In the genomic region with DNA sequence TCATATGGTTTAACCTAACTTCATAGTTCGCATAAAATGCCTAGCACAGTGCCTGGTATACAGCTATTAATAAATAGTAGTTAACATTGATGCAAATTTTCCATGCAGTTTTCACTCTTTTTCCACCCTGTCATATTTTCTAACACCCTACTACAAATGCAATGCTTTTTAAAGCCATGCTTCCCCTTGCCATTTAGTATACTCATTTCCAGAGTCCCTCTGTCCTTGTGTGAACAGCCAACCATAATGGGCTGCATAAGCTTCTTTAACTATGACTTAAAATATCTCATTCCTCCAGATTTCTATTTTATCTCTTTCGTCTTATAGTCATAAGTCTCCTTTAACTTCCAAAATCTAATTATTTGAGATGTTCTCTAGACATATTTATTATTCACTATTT, we compare ENCODE assay signal across 33 cellular contexts.
"Had no signal": no experiment of that assay in that cellular context is flagged by ENCODE, and none has a peak within 500 bp of the region (broad histone marks: within the 10 kb centered on the region; RNA-seq: fewer than 3 reads in every experiment).

No MANE protein-coding gene starts in this region.

- FAIRE-seq: RCC 7860 had no signal

- ATAC-seq: Panc1, Right ventricle myocardium inferior, SK-N-SH treated with all-trans-retinoic acid at 6 μM for 48 hours, T-cell had no signal

- H3K36me3 ChIP-seq: SJCRH30 had no signal

- H3K4me1 ChIP-seq: SJCRH30 had no signal

- H3K27ac ChIP-seq: PC-9, RWPE1, SJCRH30, SK-N-MC had no signal

- H3K9me3 ChIP-seq: SJCRH30 had no signal

- H3K4me2 ChIP-seq: PC-9 had no signal

- H2AFZ ChIP-seq: PC-9 had no signal

- H3K4me3 ChIP-seq: PC-9, SJCRH30, SK-N-MC had no signal

- DNase-seq: Karpas-422, NCI-H1048, NCI-H1092 treated with DMSO at 0.1 percent for 48 hours, NCI-H1105 treated with DMSO at 0.1 percent for 48 hours, NCI-H1417, NCI-H1436, NCI-H146, NCI-H1694, NCI-H187, NCI-H1930, NCI-H2029 treated with DMSO at 0.1 percent for 48 hours, NCI-H2081 treated with DMSO at 0.1 percent for 48 hours, NCI-H2107, NCI-H2171, NCI-H226, NCI-H446 treated with DMSO at 0.1 percent for 48 hours, NCI-H510A, NCI-H524, NCI-H526, NCI-H69, NCI-H748 treated with DMSO at 0.1 percent for 48 hours, NCI-H82, PC-9, SHP77, SIG-M5, SJCRH30, T-cell had no signal

- H3K27me3 ChIP-seq: SJCRH30 had no signal
